In the genomic region with DNA sequence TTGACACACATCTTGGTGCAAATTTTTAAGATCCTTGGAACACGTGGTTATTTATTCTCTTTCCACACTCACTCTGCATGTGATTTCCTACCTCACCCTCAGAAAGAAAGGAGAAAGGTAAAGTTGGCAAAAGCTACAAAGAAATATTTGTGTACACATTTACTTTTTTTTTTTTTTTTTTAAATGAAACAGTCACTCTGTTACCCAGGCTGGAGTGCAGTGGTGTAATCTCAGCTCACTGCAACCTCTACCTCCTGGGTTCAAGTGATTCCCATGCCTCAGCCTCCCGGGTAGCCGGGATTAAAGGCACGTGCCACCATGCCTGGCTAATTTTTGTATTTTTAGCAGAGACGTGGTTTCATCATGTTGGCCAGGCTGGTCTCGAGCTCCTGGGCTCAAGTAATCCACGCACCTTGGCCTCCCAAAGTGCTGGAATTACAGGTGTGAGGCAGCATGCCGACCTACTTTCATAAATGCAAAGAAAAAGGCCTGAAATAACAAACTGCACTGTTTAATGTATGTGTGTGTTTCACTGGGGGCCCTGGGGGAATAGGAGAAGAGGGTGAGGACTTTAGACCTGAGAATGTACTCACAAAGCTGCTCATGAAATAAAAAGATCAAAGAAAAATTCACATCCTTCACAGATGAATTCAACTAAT, we compare ENCODE assay signal across 33 cellular contexts.
DNase-seq lines count a peak whose midpoint lies in the region; ATAC-seq and TF ChIP-seq lines count a peak whose summit lies in the region.
"Had no signal": no experiment of that assay in that cellular context is flagged by ENCODE, and none has a peak within 500 bp of the region (broad histone marks: within the 10 kb centered on the region; RNA-seq: fewer than 3 reads in every experiment).

No MANE protein-coding gene starts in this region.

- no peak overlapping the region for H3K4me3 ChIP-seq in body of pancreas
- no peak overlapping the region for H3K4me3 ChIP-seq in naive thymus-derived CD4-positive, alpha-beta T cell (ENCODE audit: low read length)
- H3K4me3 ChIP-seq: colonic mucosa, lung, MG63, mucosa of descending colon had no signal

- H3K36me3 Mint-ChIP-seq in activated naive CD4-positive, alpha-beta T cell treated with anti-CD3 and anti-CD28 coated beads, Interleukin-2, amount 50 U/mL, for 24 hours: peaks cover 22% of the 10 kb centered on the region
- peaks cover 5 to 43% (median 31%) of the 10 kb centered on the region in 5 donors for H3K36me3 Mint-ChIP-seq in naive thymus-derived CD4-positive, alpha-beta T cell
- H3K36me3 Mint-ChIP-seq in activated T-helper 2 cell treated with anti-CD3 and anti-CD28 coated beads, Interferon-gamma antibody, Interleukin-2, Interleukin-4, amounts not matched to agents 10 μg/mL and 5 μg/mL and 100 μg/mL, durations not matched to agents 14 hours and 24 hours and 36 hours (ENCODE audit: low read depth): peaks cover 78% of the 10 kb centered on the region

- H3K36me3 ChIP-seq in body of pancreas (replicated peaks in 1 of 2; ENCODE audit: insufficient read depth in 1 of 2, low read depth in 2 of 2): peaks cover 0 to 2% of the 10 kb centered on the region in 2 donors
- H3K36me3 ChIP-seq in naive thymus-derived CD4-positive, alpha-beta T cell (ENCODE audit: control insufficient read depth in 2 of 3, insufficient read depth in 3 of 3, low read length in 3 of 3): peaks cover 11 to 40% (median 14%) of the 10 kb centered on the region in 3 experiments
- H3K36me3 ChIP-seq: colonic mucosa had no signal

- H3K9me3 ChIP-seq in body of pancreas: no peaks in the 10 kb centered on the region
- H3K9me3 ChIP-seq in naive thymus-derived CD4-positive, alpha-beta T cell (ENCODE audit: control insufficient read depth in 2 of 3, low read length in 3 of 3): no peaks in the 10 kb centered on the region
- H3K9me3 ChIP-seq: colonic mucosa, MG63, mucosa of descending colon had no signal

- H3K4me3 Mint-ChIP-seq in activated naive CD4-positive, alpha-beta T cell treated with anti-CD3 and anti-CD28 coated beads, Interleukin-2, amount 50 U/mL, for 24 hours: no peak overlapping the region
- no peak overlapping the region for H3K4me3 Mint-ChIP-seq in naive thymus-derived CD4-positive, alpha-beta T cell
- H3K4me3 Mint-ChIP-seq in activated T-helper 2 cell treated with anti-CD3 and anti-CD28 coated beads, Interferon-gamma antibody, Interleukin-2, Interleukin-4, amounts not matched to agents 10 μg/mL and 5 μg/mL and 100 μg/mL, durations not matched to agents 14 hours and 24 hours and 36 hours (ENCODE audit: low read depth): no peak overlapping the region
- H3K4me3 Mint-ChIP-seq: activated B cell treated with CpG ODN at 0.5 μM for 24 hours; CD8-positive, alpha-beta T cell; neural crest cell; stimulated activated naive B cell treated with anti-CD40 and anti-IgM and Interleukin-4, amounts not matched to agents 10 μg/mL and 1 μg/mL and 100 μg/mL, for 72 hours had no signal

- H3K27ac ChIP-seq in body of pancreas: peak overlapping the region; percentile 63 to 69 (median 64)
- H3K27ac ChIP-seq in naive thymus-derived CD4-positive, alpha-beta T cell (ENCODE audit: low read depth, low read length): no peak overlapping the region
- H3K27ac ChIP-seq: colonic mucosa, parathyroid adenoma had no signal

- peaks cover 46% of the 10 kb centered on the region for H3K4me1 ChIP-seq in body of pancreas
- H3K4me1 ChIP-seq in naive thymus-derived CD4-positive, alpha-beta T cell (ENCODE audit: control insufficient read depth in 2 of 2, insufficient read depth in 2 of 2, low read length in 2 of 2): no peaks in the 10 kb centered on the region
- H3K4me1 ChIP-seq: colonic mucosa, parathyroid adenoma had no signal

- no peak for TF ChIP-seq POLR2A in body of pancreas (IDR thresholded peaks at IDR 0.05)

- intact Hi-C loops in body of pancreas (cut with DNase I): no loop called here
- intact Hi-C loops in naive thymus-derived CD4-positive, alpha-beta T cell (cut with micrococcal nuclease): no loop called here
- intact Hi-C loops in activated T-helper 2 cell treated with anti-CD3 and anti-CD28 coated beads, Interferon-gamma antibody, Interleukin-2, Interleukin-4, amounts not matched to agents 10 μg/mL and 5 μg/mL and 100 μg/mL, durations not matched to agents 14 hours and 24 hours and 36 hours (cut with micrococcal nuclease): loop anchor here (5.0 kb wide), 1 partner anchor 36 kb away; no protein-coding TSS in a partner anchor

- no peaks in the 10 kb centered on the region for H3K9me3 Mint-ChIP-seq in activated naive CD4-positive, alpha-beta T cell treated with anti-CD3 and anti-CD28 coated beads, Interleukin-2, amount 50 U/mL, for 24 hours
- H3K9me3 Mint-ChIP-seq in naive thymus-derived CD4-positive, alpha-beta T cell: no peaks in the 10 kb centered on the region
- H3K9me3 Mint-ChIP-seq in activated T-helper 2 cell treated with anti-CD3 and anti-CD28 coated beads, Interferon-gamma antibody, Interleukin-2, Interleukin-4, amounts not matched to agents 10 μg/mL and 5 μg/mL and 100 μg/mL, durations not matched to agents 14 hours and 24 hours and 36 hours: no peaks in the 10 kb centered on the region
- H3K9me3 Mint-ChIP-seq: activated B cell treated with CpG ODN at 0.5 μM for 24 hours; CD8-positive, alpha-beta T cell; neural crest cell; stimulated activated naive B cell treated with anti-CD40 and anti-IgM and Interleukin-4, amounts not matched to agents 10 μg/mL and 1 μg/mL and 100 μg/mL, for 72 hours had no signal

- POLR2A ChIA-PET in naive thymus-derived CD4-positive, alpha-beta T cell (lab: Charles Lee): interaction anchor here (0.7 to 1.4 kb wide), 2 partner anchors 18 to 24 kb away, joined by 4 to 7 read pairs; no protein-coding TSS in a partner anchor

- ATAC-seq in body of pancreas (peak; percentile 45), GM19395 (IDR thresholded peaks at IDR 0.05; ENCODE audit: unreplicated experiment) (no peak)
- no peak for ATAC-seq in naive thymus-derived CD4-positive, alpha-beta T cell
- ATAC-seq: CD8-positive, alpha-beta T cell; Panc1; right cardiac atrium; stimulated activated naive B cell treated with anti-CD40 and anti-IgM and Interleukin-4, amounts not matched to agents 10 μg/mL and 1 μg/mL and 100 μg/mL, for 72 hours had no signal

- TF ChIP-seq CTCF in body of pancreas (IDR thresholded peaks at IDR 0.05): no peak

- no peaks in the 10 kb centered on the region for H3K27me3 ChIP-seq in body of pancreas
- no peaks in the 10 kb centered on the region for H3K27me3 ChIP-seq in naive thymus-derived CD4-positive, alpha-beta T cell (ENCODE audit: control insufficient read depth in 2 of 2, insufficient read depth in 2 of 2, low read length in 2 of 2)
- H3K27me3 ChIP-seq: colonic mucosa, MG63 had no signal

- H3K4me1 Mint-ChIP-seq in activated naive CD4-positive, alpha-beta T cell treated with anti-CD3 and anti-CD28 coated beads, Interleukin-2, amount 50 U/mL, for 24 hours: peaks cover 22% of the 10 kb centered on the region
- peaks cover 11 to 25% (median 23%) of the 10 kb centered on the region in 7 donors for H3K4me1 Mint-ChIP-seq in naive thymus-derived CD4-positive, alpha-beta T cell
- H3K4me1 Mint-ChIP-seq in activated T-helper 2 cell treated with anti-CD3 and anti-CD28 coated beads, Interferon-gamma antibody, Interleukin-2, Interleukin-4, amounts not matched to agents 10 μg/mL and 5 μg/mL and 100 μg/mL, durations not matched to agents 14 hours and 24 hours and 36 hours (ENCODE audit: low read depth): peaks cover 19% of the 10 kb centered on the region
- H3K4me1 Mint-ChIP-seq: activated B cell treated with CpG ODN at 0.5 μM for 24 hours, neural crest cell had no signal

- peak overlapping the region; percentile 36 for H3K27ac Mint-ChIP-seq in activated naive CD4-positive, alpha-beta T cell treated with anti-CD3 and anti-CD28 coated beads, Interleukin-2, amount 50 U/mL, for 24 hours
- peak overlapping the region in 5 of 9 donors; percentile 5 to 59 (median 22) for H3K27ac Mint-ChIP-seq in naive thymus-derived CD4-positive, alpha-beta T cell
- H3K27ac Mint-ChIP-seq in activated T-helper 2 cell treated with anti-CD3 and anti-CD28 coated beads, Interferon-gamma antibody, Interleukin-2, Interleukin-4, amounts not matched to agents 10 μg/mL and 5 μg/mL and 100 μg/mL, durations not matched to agents 14 hours and 24 hours and 36 hours: no peak overlapping the region
- H3K27ac Mint-ChIP-seq: activated B cell treated with CpG ODN at 0.5 μM for 24 hours; CD8-positive, alpha-beta T cell; stimulated activated naive B cell treated with anti-CD40 and anti-IgM and Interleukin-4, amounts not matched to agents 10 μg/mL and 1 μg/mL and 100 μg/mL, for 72 hours had no signal

- no peaks in the 10 kb centered on the region for H3K27me3 Mint-ChIP-seq in activated naive CD4-positive, alpha-beta T cell treated with anti-CD3 and anti-CD28 coated beads, Interleukin-2, amount 50 U/mL, for 24 hours
- no peaks in the 10 kb centered on the region for H3K27me3 Mint-ChIP-seq in naive thymus-derived CD4-positive, alpha-beta T cell
- no peaks in the 10 kb centered on the region for H3K27me3 Mint-ChIP-seq in activated T-helper 2 cell treated with anti-CD3 and anti-CD28 coated beads, Interferon-gamma antibody, Interleukin-2, Interleukin-4, amounts not matched to agents 10 μg/mL and 5 μg/mL and 100 μg/mL, durations not matched to agents 14 hours and 24 hours and 36 hours (ENCODE audit: low read depth)
- H3K27me3 Mint-ChIP-seq: activated B cell treated with CpG ODN at 0.5 μM for 24 hours; stimulated activated naive B cell treated with anti-CD40 and anti-IgM and Interleukin-4, amounts not matched to agents 10 μg/mL and 1 μg/mL and 100 μg/mL, for 72 hours had no signal

- WGBS in body of pancreas, 2 donors: 40 to 41% methylated on average over 8 of the region's 8 CpGs

- CTCF ChIA-PET in naive thymus-derived CD4-positive, alpha-beta T cell (lab: Charles Lee): interaction anchor here (1.0 kb wide), 1 partner anchor 53 kb away, joined by 4 read pairs; no protein-coding TSS in a partner anchor

- no peak for DNase-seq in activated naive CD4-positive, alpha-beta T cell (lab: John Stamatoyannopoulos, UW)
- no peak for DNase-seq in body of pancreas
- no peak for DNase-seq in naive thymus-derived CD4-positive, alpha-beta T cell
- no peak for DNase-seq in cerebellar cortex (ENCODE audit: low spot score)
- no peak for DNase-seq in stimulated activated CD4-positive, alpha-beta T cell treated with anti-CD3 and anti-CD28 coated beads, Interleukin-1b, Interleukin-23, amount 100 ng/mL, for 48 hours
- DNase-seq in activated T-helper 2 cell treated with anti-CD3 and anti-CD28 coated beads, Interferon-gamma antibody, Interleukin-2, Interleukin-4, amounts not matched to agents 10 μg/mL and 5 μg/mL and 100 μg/mL, durations not matched to agents 14 hours and 24 hours and 36 hours (ENCODE audit: low spot score): no peak
- DNase-seq: activated B cell treated with CpG ODN at 0.5 μM for 24 hours; activated CD4-positive, alpha-beta T cell treated with anti-CD3 and anti-CD28 coated beads, Interleukin-2, amount 50 U/mL, for 4 hours; activated gamma-delta T cell treated with Interleukin-2 at 50 U/mL for 16 hours; AML-193; CD8-positive, alpha-beta T cell; colonic mucosa; DMS 273 treated with DMSO at 0.1 percent for 48 hours; effector memory CD4-positive, alpha-beta T cell; erythroblast; glutamatergic neuron; islet precursor cell; KG1; MG63; mucosa of descending colon; NCI-H1105 treated with DMSO at 0.1 percent for 48 hours; NCI-H2029; NCI-H526 treated with DMSO at 0.1 percent for 48 hours; right cardiac atrium; SHP77; stimulated activated CD4-positive, alpha-beta T cell treated with anti-CD3 and anti-CD28 coated beads, Interleukin-4, amount 100 ng/mL, for 1 hour; stimulated activated naive B cell treated with anti-CD40 and anti-IgM and Interleukin-4, amounts not matched to agents 10 μg/mL and 1 μg/mL and 100 μg/mL, for 72 hours had no signal
